ENCODE assay signal across 8 cellular contexts in the genomic region with DNA sequence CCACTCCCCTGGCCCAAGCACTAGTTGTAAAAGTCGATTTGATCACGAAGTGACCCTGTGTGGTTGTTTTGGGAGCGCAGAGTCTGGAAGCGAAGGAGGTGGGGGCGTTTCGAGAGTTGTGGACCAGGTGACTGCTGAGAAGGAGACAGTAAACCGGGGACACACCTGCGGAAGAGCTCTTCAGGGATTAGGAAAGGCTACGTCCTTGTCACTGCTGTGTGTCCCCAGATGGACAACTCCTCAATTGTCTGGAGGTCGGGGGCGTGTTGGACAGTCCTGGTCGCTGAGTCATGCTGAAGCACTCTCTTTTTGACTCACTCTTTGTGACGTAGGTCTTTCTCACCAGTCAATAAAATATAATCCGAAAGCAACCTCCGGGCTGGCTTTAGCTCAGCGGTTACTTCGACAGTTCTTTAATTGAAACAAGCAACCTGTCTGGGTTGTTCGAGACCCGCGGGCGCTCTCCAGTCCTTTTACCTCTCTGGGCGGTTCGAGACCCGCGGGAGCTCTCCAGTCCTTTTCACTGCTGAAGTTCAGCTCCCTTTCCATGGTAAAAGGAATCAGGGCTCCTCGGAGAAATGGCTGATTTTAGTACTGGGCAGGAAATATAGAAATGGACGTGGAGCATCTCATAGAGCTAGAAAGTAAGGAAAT. TPM values are rescaled to one million over a fixed set of nuclear protein-coding genes. Genes with fewer than 3 reads are reported as not detected.
DNase-seq lines count a peak whose midpoint lies in the region; ATAC-seq and TF ChIP-seq lines count a peak whose summit lies in the region.

No MANE protein-coding gene starts in this region.

- H3K27ac Mint-ChIP-seq in activated CD4-positive, alpha-beta T cell treated with anti-CD3 and anti-CD28 coated beads, Interleukin-2, amount 10 ng/mL, durations not matched to agents 24 days and 14 days = peak overlapping the region; percentile 96

- intact Hi-C loops in activated CD4-positive, alpha-beta T cell treated with anti-CD3 and anti-CD28 coated beads, Interleukin-2, amount 10 ng/mL, durations not matched to agents 24 days and 14 days (cut with micrococcal nuclease) = loop anchor here (1.0 to 5.0 kb wide), 5 partner anchors 11 to 409 kb away; partner anchors contain the start of genes ANKHD1, PFDN1 and ZMAT2
- intact Hi-C loops in colonic mucosa (cut with DNase I) (loop anchor here (10.0 kb wide), 1 partner anchor 346 kb away; the partner anchor contains the start of gene SLC4A9), left colon (cut with DNase I, micrococcal nuclease) (no loop called here)

- peak overlapping the region; percentile 90 for H3K4me3 Mint-ChIP-seq in activated CD4-positive, alpha-beta T cell treated with anti-CD3 and anti-CD28 coated beads, Interleukin-2, amount 10 ng/mL, durations not matched to agents 24 days and 14 days

- peak; percentile 95 for DNase-seq in AG04450 (ENCODE audit: low read depth, low spot score)
- peak; percentile 20 for DNase-seq in NCI-H510A (lab: John Stamatoyannopoulos, UW)
- DNase-seq in activated CD4-positive, alpha-beta T cell treated with anti-CD3 and anti-CD28 coated beads, Interleukin-2, amount 10 ng/mL, durations not matched to agents 24 days and 14 days = peak; percentile 97
- peak; percentile 92 for DNase-seq in colonic mucosa
- peak; percentile 85 to 90 for DNase-seq in left colon
- DNase-seq in stimulated activated CD4-positive, alpha-beta T cell treated with anti-CD3 and anti-CD28 coated beads, Interleukin-1b, Interleukin-23, amount 100 ng/mL, for 24 hours (ENCODE audit: low read depth in 4 of 4, low spot score in 1 of 4) = peak; percentile 46 to 85 (median 84)

- peak overlapping the region; percentile 93 for H3K27ac ChIP-seq in AG04450 (ENCODE audit: low read depth, low read length)
- H3K27ac ChIP-seq in colonic mucosa = peak overlapping the region; percentile 95

- POLR2A ChIA-PET in AG04450 (lab: Yijun Ruan, JAX) = interaction anchor here (1.1 to 2.1 kb wide), 5 partner anchors 11 to 310 kb away, joined by 4 to 14 read pairs (median 7); partner anchors contain the start of genes HARS1, HARS2, IK and NDUFA2

- peak overlapping the region; percentile 60 for H3K4me3 ChIP-seq in AG04450 (ENCODE audit: low read depth, low read length)
- peak overlapping the region; percentile 45 for H3K4me3 ChIP-seq in colonic mucosa

- CTCF ChIA-PET in AG04450 (lab: Charles Lee) = interaction anchor here (0.6 to 2.9 kb wide), 5 partner anchors 9 to 1711 kb away, joined by 3 to 7 read pairs (median 5); partner anchors contain the start of gene ZMAT2

- H3K9ac ChIP-seq in colonic mucosa (ENCODE audit: low read depth in 2 of 2, low read length in 2 of 2) = peak overlapping the region; percentile 57 to 88

- no peaks in the 10 kb centered on the region for H3K36me3 ChIP-seq in colonic mucosa

- H3K4me1 ChIP-seq in colonic mucosa = no peaks in the 10 kb centered on the region

- peaks cover 20% of the 10 kb centered on the region for H3K4me1 Mint-ChIP-seq in activated CD4-positive, alpha-beta T cell treated with anti-CD3 and anti-CD28 coated beads, Interleukin-2, amount 10 ng/mL, durations not matched to agents 24 days and 14 days

- H3K27me3 ChIP-seq in AG04450 (ENCODE audit: control insufficient read depth, insufficient read depth, low read length) (no peaks in the 10 kb centered on the region), colonic mucosa (no peaks in the 10 kb centered on the region)

- peaks cover 8% of the 10 kb centered on the region for H3K27me3 Mint-ChIP-seq in activated CD4-positive, alpha-beta T cell treated with anti-CD3 and anti-CD28 coated beads, Interleukin-2, amount 10 ng/mL, durations not matched to agents 24 days and 14 days

- TF ChIP-seq CTCF in AG04450 (IDR thresholded peaks at IDR 0.05; ENCODE audit: low read depth, low read length) (no peak), colonic mucosa (IDR thresholded peaks at IDR 0.05) (no peak)

- H3K9me3 ChIP-seq in AG04450 (ENCODE audit: control insufficient read depth, insufficient read depth, low read length) (no peaks in the 10 kb centered on the region), colonic mucosa (no peaks in the 10 kb centered on the region)

- peaks cover 18% of the 10 kb centered on the region for H3K36me3 Mint-ChIP-seq in activated CD4-positive, alpha-beta T cell treated with anti-CD3 and anti-CD28 coated beads, Interleukin-2, amount 10 ng/mL, durations not matched to agents 24 days and 14 days (ENCODE audit: low read depth)

- peak; percentile 90 for ATAC-seq in GM19023 (IDR thresholded peaks at IDR 0.05; ENCODE audit: unreplicated experiment)
- peak; percentile 91 for ATAC-seq in HG03280 (IDR thresholded peaks at IDR 0.05; ENCODE audit: unreplicated experiment)
- ATAC-seq in left colon = peak; percentile 84

- H3K9me3 Mint-ChIP-seq in activated CD4-positive, alpha-beta T cell treated with anti-CD3 and anti-CD28 coated beads, Interleukin-2, amount 10 ng/mL, durations not matched to agents 24 days and 14 days = no peaks in the 10 kb centered on the region

RNA-seq across cellular contexts. Expression of gene ZMAT2, which starts 10.8 kb away (rescaled TPM):
- 66.6 and 82.8 TPM in 2 replicates for polyA plus RNA-seq in AG04450 (2011; rRNA removed)
- polyA minus RNA-seq in AG04450 (2011; rRNA and poly(A)+ RNA removed) = 21.2 and 31.6 TPM in 2 replicates
- total RNA-seq in activated CD4-positive, alpha-beta T cell treated with anti-CD3 and anti-CD28 coated beads, Interleukin-2, amount 10 ng/mL, durations not matched to agents 24 days and 14 days = 67.1 and 67.2 TPM in 2 replicates
- 10 to 100 TPM; 43.8 to 49.4 TPM for total RNA-seq in colonic mucosa
- 10 to 100 TPM; 41.4 to 49.9 TPM for total RNA-seq in left colon

RNA-seq across cellular contexts. Expression of gene HARS2, which starts 19.8 kb away (rescaled TPM):
- polyA plus RNA-seq in AG04450 (2011; rRNA removed) = 39.9 and 48.6 TPM in 2 replicates
- polyA minus RNA-seq in AG04450 (2011; rRNA and poly(A)+ RNA removed) = 29.8 and 30.0 TPM in 2 replicates
- total RNA-seq in activated CD4-positive, alpha-beta T cell treated with anti-CD3 and anti-CD28 coated beads, Interleukin-2, amount 10 ng/mL, durations not matched to agents 24 days and 14 days = 28.0 and 29.6 TPM in 2 replicates
- total RNA-seq in colonic mucosa (10 to 100 TPM; 37.8 to 38.7 TPM), left colon (10 to 100 TPM; 37.6 to 38.9 TPM)

RNA-seq across cellular contexts. Expression of gene HARS1, which starts 19.9 kb away (rescaled TPM):
- 93.6 and 98.8 TPM in 2 replicates for polyA plus RNA-seq in AG04450 (2011; rRNA removed)
- polyA minus RNA-seq in AG04450 (2011; rRNA and poly(A)+ RNA removed) = 74.2 and 76.7 TPM in 2 replicates
- 109 and 115 TPM in 2 replicates for total RNA-seq in activated CD4-positive, alpha-beta T cell treated with anti-CD3 and anti-CD28 coated beads, Interleukin-2, amount 10 ng/mL, durations not matched to agents 24 days and 14 days
- total RNA-seq in colonic mucosa = 10 to 100 TPM; 41.0 to 66.1 TPM
- 10 to 100 TPM; 48.6 to 53.7 TPM for total RNA-seq in left colon

RNA-seq across cellular contexts. Expression of gene DND1, which starts 37.6 kb away (rescaled TPM):
- polyA plus RNA-seq in AG04450 (2011; rRNA removed) = 0.14 and 0.31 TPM in 2 replicates
- 0.51 TPM in 1 of 2 replicates, not detected in the other for polyA minus RNA-seq in AG04450 (2011; rRNA and poly(A)+ RNA removed)
- total RNA-seq in activated CD4-positive, alpha-beta T cell treated with anti-CD3 and anti-CD28 coated beads, Interleukin-2, amount 10 ng/mL, durations not matched to agents 24 days and 14 days = 2.8 and 3.8 TPM in 2 replicates
- total RNA-seq in colonic mucosa (under 1 TPM; 0.16 to 0.89 TPM), left colon (1 to 10 TPM in 1 of 2 donors, under 1 TPM in 1; 0.78 to 1.0 TPM)

RNA-seq across cellular contexts. Expression of gene WDR55, which starts 46.3 kb away (rescaled TPM):
- 13.6 and 14.3 TPM in 2 replicates for polyA plus RNA-seq in AG04450 (2011; rRNA removed)
- 19.2 and 22.8 TPM in 2 replicates for polyA minus RNA-seq in AG04450 (2011; rRNA and poly(A)+ RNA removed)
- total RNA-seq in activated CD4-positive, alpha-beta T cell treated with anti-CD3 and anti-CD28 coated beads, Interleukin-2, amount 10 ng/mL, durations not matched to agents 24 days and 14 days = 41.6 and 42.9 TPM in 2 replicates
- total RNA-seq in colonic mucosa = 10 to 100 TPM; 28.7 to 47.8 TPM
- 10 to 100 TPM; 38.2 to 46.3 TPM for total RNA-seq in left colon

Comparison
In these comparisons a context has a peak if more than half of its experiments do, and no peak if none do; other contexts are left out.
1. Peak in every context shown above with its lines: DNase-seq, ATAC-seq, H3K4me3 ChIP-seq and H3K27ac ChIP-seq.
2. DNase-seq: peak in every context shown above with its lines; median percentile 97 in activated CD4-positive, alpha-beta T cell treated with anti-CD3 and anti-CD28 coated beads, Interleukin-2, amount 10 ng/mL, durations not matched to agents 24 days and 14 days; 95 in AG04450; 92 in colonic mucosa; 88 in left colon; 84 in stimulated activated CD4-positive, alpha-beta T cell treated with anti-CD3 and anti-CD28 coated beads, Interleukin-1b, Interleukin-23, amount 100 ng/mL, for 24 hours; 20 in NCI-H510A.
3. intact Hi-C loops: an anchor here in activated CD4-positive, alpha-beta T cell treated with anti-CD3 and anti-CD28 coated beads, Interleukin-2, amount 10 ng/mL, durations not matched to agents 24 days and 14 days (1.0 to 5.0 kb wide) and colonic mucosa (10.0 kb wide); none called in left colon.